ENCODE assay signal across 18 cellular contexts in the genomic region with DNA sequence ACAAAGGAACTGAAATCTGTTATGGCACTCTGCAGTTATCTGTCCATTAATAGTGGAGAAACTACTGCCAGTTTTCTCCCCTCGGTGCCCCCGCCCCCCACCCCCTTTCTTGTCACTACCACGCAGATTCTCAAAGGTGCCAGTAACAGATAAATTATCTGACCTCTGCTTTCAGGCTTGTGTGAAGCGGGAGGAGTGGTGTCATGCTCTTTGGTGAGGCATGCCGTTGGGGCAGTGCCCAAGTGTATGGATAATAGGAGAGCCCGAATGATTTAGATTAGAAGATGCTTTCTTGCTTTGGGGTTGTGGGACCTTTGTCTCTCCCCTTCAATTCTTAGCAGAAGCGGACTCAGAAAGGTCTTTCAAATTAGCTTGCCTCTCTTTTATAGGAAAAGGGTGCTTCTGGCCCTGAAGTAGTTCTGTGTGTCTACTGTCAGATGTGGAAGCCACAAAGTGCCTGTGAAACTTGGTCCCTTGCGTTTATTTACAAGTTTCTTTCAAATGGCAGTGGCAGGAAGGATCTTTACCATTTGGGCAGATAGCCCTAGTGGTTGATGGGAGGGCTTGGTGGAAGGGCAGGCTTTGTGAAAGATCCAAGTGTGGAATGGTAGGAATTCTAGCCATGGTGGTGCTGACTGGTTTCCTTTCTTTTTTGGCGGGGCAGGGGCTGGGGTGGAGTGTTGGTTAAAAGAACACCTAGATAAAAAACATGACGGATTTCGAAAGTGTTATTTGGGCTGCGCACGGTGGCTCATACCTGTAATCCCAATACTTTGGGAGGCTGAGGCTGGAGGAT.
"Had no signal": no experiment of that assay in that cellular context is flagged by ENCODE, and none has a peak within 500 bp of the region (broad histone marks: within the 10 kb centered on the region; RNA-seq: fewer than 3 reads in every experiment).

No MANE protein-coding gene starts in this region.

- H3K9me3 Mint-ChIP-seq: activated T-helper 1 cell treated with anti-CD3 and anti-CD28 coated beads, Interleukin-12 subunit alpha, Interleukin-12 subunit beta, Interleukin-2, Interleukin-4 antibody, amounts not matched to agents 30 ng/mL and 10 ng/mL and 1 ng/mL, durations not matched to agents 14 hours and 24 hours and 36 hours; dendritic cell treated with granulocyte-macrophage colony-stimulating factor and Interleukin-4, amounts not matched to agents 40 ng/mL and 50 ng/mL, for 4 days; nephron had no signal

- H3K36me3 Mint-ChIP-seq: activated naive CD8-positive, alpha-beta T cell had no signal

- H3K9me3 ChIP-seq: esophagus squamous epithelium, lower lobe of right lung, right atrium auricular region had no signal

- ATAC-seq: lower lobe of right lung had no signal

- H3K36me3 ChIP-seq: esophagus squamous epithelium, lower lobe of right lung, right atrium auricular region had no signal

- H3K27ac ChIP-seq: esophagus squamous epithelium, lower lobe of right lung, right atrium auricular region, VCaP had no signal

- H3K4me1 ChIP-seq: lower lobe of right lung had no signal

- H3K27me3 Mint-ChIP-seq: dendritic cell treated with granulocyte-macrophage colony-stimulating factor and Interleukin-4, amounts not matched to agents 40 ng/mL and 50 ng/mL, for 4 days; progenitor cell of endocrine pancreas had no signal

- DNase-seq: activated CD4-positive, alpha-beta T cell treated with anti-CD3 and anti-CD28 coated beads, Interleukin-2, amount 50 U/mL, for 48 hours; activated gamma-delta T cell treated with Interleukin-2 at 50 U/mL for 16 hours; activated T-cell treated with anti-CD3 and anti-CD28 coated beads for 4 hours; effector CD8-positive, alpha-beta T cell; esophagus squamous epithelium; lower lobe of right lung; stimulated activated CD4-positive, alpha-beta T cell treated with anti-CD3 and anti-CD28 coated beads, Interleukin-12 subunit alpha, Interleukin-12 subunit beta, amount 100 ng/mL, for 4 hours; stimulated activated CD4-positive, alpha-beta T cell treated with anti-CD3 and anti-CD28 coated beads, Interleukin-1b, Interleukin-23, amount 100 ng/mL, for 48 hours; stimulated activated CD8-positive, alpha-beta memory T cell treated with anti-CD3 and anti-CD28 coated beads, Interleukin-4, amount 100 ng/mL, for 48 hours; stimulated activated naive CD4-positive, alpha-beta T cell; T1000 had no signal

- H3K27ac Mint-ChIP-seq: activated naive CD8-positive, alpha-beta T cell; activated T-helper 1 cell treated with anti-CD3 and anti-CD28 coated beads, Interleukin-12 subunit alpha, Interleukin-12 subunit beta, Interleukin-2, Interleukin-4 antibody, amounts not matched to agents 30 ng/mL and 10 ng/mL and 1 ng/mL, durations not matched to agents 14 hours and 24 hours and 36 hours; dendritic cell treated with granulocyte-macrophage colony-stimulating factor and Interleukin-4, amounts not matched to agents 40 ng/mL and 50 ng/mL, for 4 days; nephron; progenitor cell of endocrine pancreas had no signal

- H3K4me3 Mint-ChIP-seq: activated naive CD8-positive, alpha-beta T cell; activated T-helper 1 cell treated with anti-CD3 and anti-CD28 coated beads, Interleukin-12 subunit alpha, Interleukin-12 subunit beta, Interleukin-2, Interleukin-4 antibody, amounts not matched to agents 30 ng/mL and 10 ng/mL and 1 ng/mL, durations not matched to agents 14 hours and 24 hours and 36 hours; dendritic cell treated with granulocyte-macrophage colony-stimulating factor and Interleukin-4, amounts not matched to agents 40 ng/mL and 50 ng/mL, for 4 days; nephron had no signal

- H3K27me3 ChIP-seq: esophagus squamous epithelium, right atrium auricular region had no signal

- H3K4me3 ChIP-seq: esophagus squamous epithelium, lower lobe of right lung, right atrium auricular region had no signal
